In the genomic region with DNA sequence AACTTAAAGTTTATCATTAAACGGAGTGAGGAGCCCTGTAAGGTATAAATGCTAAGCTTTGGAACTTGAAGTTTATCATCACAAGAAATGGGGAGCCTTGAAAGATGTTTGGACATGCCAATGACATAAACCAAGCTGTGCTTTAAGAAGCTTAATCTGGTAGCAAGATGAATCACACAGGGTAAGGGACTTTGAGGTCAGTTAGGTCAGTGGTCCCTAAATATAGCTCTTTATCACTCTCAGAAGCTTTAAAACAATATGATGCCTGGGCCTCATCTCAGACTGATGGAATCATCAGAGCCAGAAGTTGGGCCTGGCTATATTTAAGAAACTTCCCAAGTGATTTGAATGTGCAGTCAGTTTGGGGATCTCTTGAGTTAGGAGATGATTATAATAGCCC, we compare ENCODE assay signal across 17 cellular contexts.
"Had no signal": no experiment of that assay in that cellular context is flagged by ENCODE, and none has a peak within 500 bp of the region (broad histone marks: within the 10 kb centered on the region; RNA-seq: fewer than 3 reads in every experiment).

No MANE protein-coding gene starts in this region.

- H3K4me3 ChIP-seq: esophagus muscularis mucosa, gastrocnemius medialis, mucosa of descending colon, right atrium auricular region, testis, upper lobe of left lung, uterus had no signal

- H3K9me3 ChIP-seq: esophagus muscularis mucosa, gastrocnemius medialis, mucosa of descending colon, right atrium auricular region, testis, upper lobe of left lung, uterus had no signal

- H3K36me3 ChIP-seq: gastrocnemius medialis, right atrium auricular region, upper lobe of left lung, uterus had no signal

- DNase-seq: effector memory CD8-positive, alpha-beta T cell; gastrocnemius medialis; islet precursor cell; mammary epithelial cell; mucosa of descending colon; natural killer cell; posterior cingulate gyrus; stimulated activated CD4-positive, alpha-beta T cell treated with anti-CD3 and anti-CD28 coated beads, Interleukin-1b, Interleukin-23, amount 100 ng/mL, for 48 hours; stimulated activated CD4-positive, alpha-beta T cell treated with anti-CD3 and anti-CD28 coated beads, Interleukin-4, amount 100 ng/mL, for 24 hours; testis; upper lobe of left lung; uterus had no signal

- H3K27ac ChIP-seq: epithelial cell of prostate, gastrocnemius medialis, right atrium auricular region, testis, upper lobe of left lung, uterus had no signal

- ATAC-seq: effector memory CD8-positive, alpha-beta T cell; gastrocnemius medialis; left lobe of liver; mucosa of descending colon; natural killer cell; stimulated activated memory B cell treated with anti-CD40 and anti-IgM and Interleukin-4, amounts not matched to agents 10 μg/mL and 1 μg/mL and 100 μg/mL, for 72 hours had no signal

- H3K4me1 ChIP-seq: testis, uterus had no signal

- H3K27me3 ChIP-seq: esophagus muscularis mucosa, gastrocnemius medialis, right atrium auricular region, testis, upper lobe of left lung, uterus had no signal
